14 cellular contexts compared by ENCODE assay signal in the genomic region with DNA sequence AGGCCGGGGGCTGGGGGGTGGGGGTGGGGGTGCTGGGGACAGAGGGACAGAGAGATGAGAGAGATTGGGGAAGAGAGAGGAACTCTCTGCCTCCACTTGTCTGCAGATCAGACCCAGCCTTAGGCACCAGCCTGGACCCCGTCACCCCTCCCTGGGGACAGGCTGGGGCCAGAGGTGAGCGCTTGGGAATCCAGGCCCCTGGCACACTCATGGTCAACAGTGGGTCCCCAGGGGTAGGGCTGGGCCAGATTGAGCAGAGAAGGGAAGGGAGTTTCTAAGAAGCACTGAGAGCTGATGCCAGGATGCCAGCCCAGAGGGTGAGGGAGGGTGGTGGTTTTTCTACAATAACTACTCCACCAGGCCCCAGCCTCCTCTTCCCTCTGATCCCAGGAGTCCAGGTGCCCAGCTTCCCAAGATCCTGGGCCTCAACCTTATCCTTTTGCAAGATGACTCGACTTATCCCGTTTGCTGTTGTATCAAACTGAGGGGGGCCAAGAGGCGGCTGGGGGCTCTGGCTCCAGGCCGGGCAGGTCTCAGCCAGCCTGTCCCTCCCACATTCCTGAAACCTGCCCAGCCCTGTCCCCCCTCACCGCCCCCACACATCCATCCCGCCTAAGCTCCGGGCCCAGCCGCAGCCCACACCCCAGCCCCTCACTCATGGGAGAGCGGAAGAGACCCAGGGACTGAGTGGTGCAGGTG.
DNase-seq lines count a peak whose midpoint lies in the region; TF ChIP-seq lines count a peak whose summit lies in the region.
"Had no signal": no experiment of that assay in that cellular context is flagged by ENCODE, and none has a peak within 500 bp of the region (broad histone marks: within the 10 kb centered on the region; RNA-seq: fewer than 3 reads in every experiment).

No MANE protein-coding gene starts in this region.

- in situ Hi-C loops in HAP-1 (cut with MboI; ENCODE audit: low sequenced_read_pairs) = no loop called here

- no peaks in the 10 kb centered on the region for H3K9me3 ChIP-seq in HAP-1
- H3K9me3 ChIP-seq: pancreas, SJSA1 had no signal

- H3K27me3 ChIP-seq in HAP-1 (ENCODE audit: low read depth) = no peaks in the 10 kb centered on the region
- H3K27me3 ChIP-seq: pancreas, SJSA1 had no signal

- H3K4me3 ChIP-seq in skin epidermis (peak overlapping the region in 6 of 7 experiments; percentile 21 to 58 (median 40)), HAP-1 (no peak overlapping the region)

- H3K36me3 ChIP-seq in HAP-1 (replicated peaks) = peaks cover 10% of the 10 kb centered on the region
- H3K36me3 ChIP-seq: pancreas had no signal

- DNase-seq in ELF-1 (ENCODE audit: low read depth, low spot score) (peak; percentile 17), iPS-NIHi11 (ENCODE audit: low spot score) (peak; percentile 37), GM03348 (ENCODE audit: low spot score) (no peak), NCI-H128 (lab: John Stamatoyannopoulos, UW; ENCODE audit: unreplicated experiment) (no peak), NK-92 (lab: John Stamatoyannopoulos, UW; ENCODE audit: unreplicated experiment) (no peak), HAP-1 (ENCODE audit: low spot score in 2 of 2) (no peak)
- DNase-seq: C1 segment of cervical spinal cord, GDM1, KG1, NCI-H774, pancreas had no signal

- no peak for TF ChIP-seq CTCF in VCaP (conservative IDR thresholded peaks at IDR 0.05)

- H3K4me1 ChIP-seq in HAP-1 = peaks cover 24% of the 10 kb centered on the region

- peak overlapping the region; percentile 98 for H3K27ac ChIP-seq in VCaP
- H3K27ac ChIP-seq in skin epidermis = peak overlapping the region in 7 of 21 experiments; percentile 12 to 85 (median 54)
- H3K27ac ChIP-seq: SJSA1 had no signal

Comparison
In these comparisons a context has a peak if more than half of its experiments do, and no peak if none do; other contexts are left out.
1. DNase-seq: peak in ELF-1 (single experiment) and iPS-NIHi11 (single experiment); none in GM03348 (single experiment), NCI-H128 (single experiment), NK-92 (single experiment) and HAP-1 (0 of 2).